ENCODE assay signal across 8 cellular contexts in genomic region chr21:8229366-8230150, GRCh38.
DNase-seq lines count a peak whose midpoint lies in the region; ATAC-seq and TF ChIP-seq lines count a peak whose summit lies in the region.
"Not testable (repeated sequence)": the region's sequence is repeated elsewhere in the genome, so short reads cannot be mapped to it uniquely, and the experiment has no call there.

No MANE protein-coding gene starts in this region.

- not testable (repeated sequence) for H3K4me3 Mint-ChIP-seq in naive thymus-derived CD4-positive, alpha-beta T cell

- not testable (repeated sequence) for H3K9me3 Mint-ChIP-seq in activated naive CD4-positive, alpha-beta T cell treated with anti-CD3 and anti-CD28 coated beads, Interleukin-2, amount 50 U/mL, for 72 hours
- peaks cover 3 to 14% (median 10%) of the 10 kb centered on the region in 11 donors for H3K9me3 Mint-ChIP-seq in naive thymus-derived CD4-positive, alpha-beta T cell

- peaks cover 0 to 18% of the 10 kb centered on the region in 2 donors for H3K36me3 Mint-ChIP-seq in activated naive CD4-positive, alpha-beta T cell treated with anti-CD3 and anti-CD28 coated beads, Interleukin-2, amount 50 U/mL, for 72 hours
- H3K36me3 Mint-ChIP-seq in naive thymus-derived CD4-positive, alpha-beta T cell = not testable (repeated sequence)

- H2AFZ ChIP-seq in DND-41 (ENCODE audit: low read depth, low read length) = not testable (repeated sequence)

- not testable (repeated sequence) for H3K9me3 ChIP-seq in DND-41 (ENCODE audit: insufficient read depth, low read length, severe bottlenecking); heart right ventricle; naive thymus-derived CD4-positive, alpha-beta T cell (ENCODE audit: control insufficient read depth in 2 of 3, low read length in 3 of 3); upper lobe of right lung

- H3K36me3 ChIP-seq in DND-41 (ENCODE audit: insufficient read depth, low read length); heart right ventricle; naive thymus-derived CD4-positive, alpha-beta T cell (ENCODE audit: control insufficient read depth in 2 of 3, insufficient read depth in 3 of 3, low read length in 3 of 3); upper lobe of right lung: not testable (repeated sequence)

- peak overlapping the region; percentile 10 to 40 for H3K27ac Mint-ChIP-seq in activated naive CD4-positive, alpha-beta T cell treated with anti-CD3 and anti-CD28 coated beads, Interleukin-2, amount 50 U/mL, for 72 hours
- not testable (repeated sequence) for H3K27ac Mint-ChIP-seq in naive thymus-derived CD4-positive, alpha-beta T cell

- H3K4me1 ChIP-seq in DND-41 (ENCODE audit: insufficient read depth, low read length); heart right ventricle; naive thymus-derived CD4-positive, alpha-beta T cell (ENCODE audit: control insufficient read depth in 2 of 2, insufficient read depth in 2 of 2, low read length in 2 of 2); upper lobe of right lung: not testable (repeated sequence)

- not testable (repeated sequence) for H3K27ac ChIP-seq in DND-41 (ENCODE audit: low read length); heart right ventricle; naive thymus-derived CD4-positive, alpha-beta T cell (ENCODE audit: low read depth, low read length); upper lobe of right lung

- intact Hi-C loops in heart right ventricle (cut with DNase I); naive thymus-derived CD4-positive, alpha-beta T cell (cut with micrococcal nuclease); upper lobe of right lung (cut with DNase I): not testable (repeated sequence)

- not testable (repeated sequence) for TF ChIP-seq CTCF in DND-41 (IDR thresholded peaks at IDR 0.05; ENCODE audit: borderline replicate concordance, extremely low read depth, low read length, poor library complexity, severe bottlenecking); heart right ventricle (IDR thresholded peaks at IDR 0.05); upper lobe of right lung (IDR thresholded peaks at IDR 0.05)

- not testable (repeated sequence) for H3K27me3 ChIP-seq in DND-41 (ENCODE audit: insufficient read depth, low read length, poor library complexity); naive thymus-derived CD4-positive, alpha-beta T cell (ENCODE audit: control insufficient read depth in 2 of 2, insufficient read depth in 2 of 2, low read length in 2 of 2); upper lobe of right lung
- H3K27me3 ChIP-seq in heart right ventricle = peaks cover 0 to 11% (median 6%) of the 10 kb centered on the region in 7 donors

- not testable (repeated sequence) for H3K79me2 ChIP-seq in DND-41 (ENCODE audit: insufficient read depth, low read length)

- CTCF ChIA-PET in naive thymus-derived CD4-positive, alpha-beta T cell (lab: Charles Lee) = not testable (repeated sequence)

- not testable (repeated sequence) for H3K4me3 ChIP-seq in DND-41 (ENCODE audit: low read depth in 1 of 2, low read length in 2 of 2); heart right ventricle; naive thymus-derived CD4-positive, alpha-beta T cell (ENCODE audit: low read length); upper lobe of right lung

- POLR2A ChIA-PET in naive thymus-derived CD4-positive, alpha-beta T cell (lab: Charles Lee) = not testable (repeated sequence)

- WGBS in heart right ventricle, 2 donors = no CpG with 5 or more reads among the region's 5 CpGs

- H3K4me1 Mint-ChIP-seq in naive thymus-derived CD4-positive, alpha-beta T cell = peaks cover 0 to 17% (median 4%) of the 10 kb centered on the region in 7 donors

- H4K20me1 ChIP-seq in DND-41 (ENCODE audit: insufficient read depth, low read length) = not testable (repeated sequence)

- not testable (repeated sequence) for H3K9ac ChIP-seq in DND-41 (ENCODE audit: low read depth, low read length)

- H3K4me2 ChIP-seq in DND-41 (ENCODE audit: insufficient read depth, low read length) = not testable (repeated sequence)

- H3K27me3 Mint-ChIP-seq in naive thymus-derived CD4-positive, alpha-beta T cell = peaks cover 0 to 28% (median 11%) of the 10 kb centered on the region in 5 donors

- DNase-seq in DND-41; activated naive CD4-positive, alpha-beta T cell treated with anti-CD3 and anti-CD28 coated beads, Interleukin-2, amount 50 U/mL, for 72 hours (ENCODE audit: low spot score in 2 of 2); heart right ventricle; naive thymus-derived CD4-positive, alpha-beta T cell; upper lobe of right lung: not testable (repeated sequence)

- ATAC-seq in DND-41 (ENCODE audit: insufficient read depth, low read depth) (peak; percentile 29), GM21528 (IDR thresholded peaks at IDR 0.05; ENCODE audit: low FRiP score, unreplicated experiment) (peak; percentile 32), HG02840 (IDR thresholded peaks at IDR 0.05; ENCODE audit: low FRiP score, unreplicated experiment) (peak; percentile 24), HG03432 (IDR thresholded peaks at IDR 0.05; ENCODE audit: unreplicated experiment) (peak; percentile 28), heart right ventricle (peak; percentile 40 to 73 (median 50)), upper lobe of right lung (peak; percentile 64)
- peak in 1 of 2 donors; percentile 31 for ATAC-seq in activated naive CD4-positive, alpha-beta T cell treated with anti-CD3 and anti-CD28 coated beads, Interleukin-2, amount 50 U/mL, for 72 hours
- ATAC-seq in naive thymus-derived CD4-positive, alpha-beta T cell = peak; percentile 43
